Comparison of ENCODE assay signal across 9 cellular contexts in genomic region chr6:137240168-137240567, GRCh38. TPM values are rescaled to one million over a fixed set of nuclear protein-coding genes. Genes with fewer than 3 reads are reported as not detected.
DNase-seq lines count a peak whose midpoint lies in the region; ATAC-seq and TF ChIP-seq lines count a peak whose summit lies in the region.
"Had no signal": no experiment of that assay in that cellular context is flagged by ENCODE, and none has a peak within 500 bp of the region (broad histone marks: within the 10 kb centered on the region; RNA-seq: fewer than 3 reads in every experiment).

No MANE protein-coding gene starts in this region.

- H3K4me1 Mint-ChIP-seq in activated T-helper 1 cell treated with anti-CD3 and anti-CD28 coated beads, Interleukin-12 subunit alpha, Interleukin-12 subunit beta, Interleukin-2, Interleukin-4 antibody, amounts not matched to agents 30 ng/mL and 10 ng/mL and 1 ng/mL, durations not matched to agents 14 hours and 24 hours and 36 hours (ENCODE audit: low read depth): peaks cover 15% of the 10 kb centered on the region

- H3K9ac ChIP-seq in MM.1S (ENCODE audit: low read length): no peak overlapping the region

- H2AFZ ChIP-seq in MM.1S (ENCODE audit: low read length): no peak overlapping the region

- TF ChIP-seq CTCF in MM.1S (IDR thresholded peaks at IDR 0.05; ENCODE audit: low read length) (no peak), body of pancreas (IDR thresholded peaks at IDR 0.05) (no peak), upper lobe of right lung (IDR thresholded peaks at IDR 0.05) (no peak)

- TF ChIP-seq POLR2A in body of pancreas (IDR thresholded peaks at IDR 0.05): no peak

- intact Hi-C loops in body of pancreas (cut with DNase I): no loop called here
- intact Hi-C loops in upper lobe of right lung (cut with DNase I): no loop called here
- intact Hi-C loops in activated T-helper 1 cell treated with anti-CD3 and anti-CD28 coated beads, Interleukin-12 subunit alpha, Interleukin-12 subunit beta, Interleukin-2, Interleukin-4 antibody, amounts not matched to agents 30 ng/mL and 10 ng/mL and 1 ng/mL, durations not matched to agents 14 hours and 24 hours and 36 hours (cut with micrococcal nuclease): no loop called here

- H3K27ac ChIP-seq in MM.1S (ENCODE audit: low read length) (no peak overlapping the region), body of pancreas (peak overlapping the region in 1 of 4 donors; percentile 64), upper lobe of right lung (peak overlapping the region; percentile 19)

- H3K27ac Mint-ChIP-seq in activated T-helper 1 cell treated with anti-CD3 and anti-CD28 coated beads, Interleukin-12 subunit alpha, Interleukin-12 subunit beta, Interleukin-2, Interleukin-4 antibody, amounts not matched to agents 30 ng/mL and 10 ng/mL and 1 ng/mL, durations not matched to agents 14 hours and 24 hours and 36 hours: no peak overlapping the region

- no peaks in the 10 kb centered on the region for H4K20me1 ChIP-seq in MM.1S (ENCODE audit: insufficient read depth, low read length)

- no peaks in the 10 kb centered on the region for H3K79me2 ChIP-seq in MM.1S (ENCODE audit: low read length)

- no peaks in the 10 kb centered on the region for H3F3A ChIP-seq in MM.1S (ENCODE audit: insufficient read depth, low read length)

- H3K4me3 Mint-ChIP-seq in activated T-helper 1 cell treated with anti-CD3 and anti-CD28 coated beads, Interleukin-12 subunit alpha, Interleukin-12 subunit beta, Interleukin-2, Interleukin-4 antibody, amounts not matched to agents 30 ng/mL and 10 ng/mL and 1 ng/mL, durations not matched to agents 14 hours and 24 hours and 36 hours: no peak overlapping the region
- H3K4me3 Mint-ChIP-seq: activated T-cell treated with anti-CD3 and anti-CD28 coated beads, Interleukin-2, amount 50 U/mL, for 4 hours had no signal

- H3K4me1 ChIP-seq in MM.1S (ENCODE audit: low read length) (peaks cover 7% of the 10 kb centered on the region), body of pancreas (peaks cover 5% of the 10 kb centered on the region), upper lobe of right lung (peaks cover 31% of the 10 kb centered on the region)

- no peaks in the 10 kb centered on the region for H3K9me3 ChIP-seq in MM.1S (replicated peaks; ENCODE audit: insufficient read depth, low read length)
- H3K9me3 ChIP-seq in body of pancreas: no peaks in the 10 kb centered on the region
- H3K9me3 ChIP-seq in upper lobe of right lung: no peaks in the 10 kb centered on the region

- H3K36me3 ChIP-seq in MM.1S (replicated peaks; ENCODE audit: insufficient read depth, low read length) (no peaks in the 10 kb centered on the region), body of pancreas (replicated peaks in 1 of 2; ENCODE audit: insufficient read depth in 1 of 2, low read depth in 2 of 2) (no peaks in the 10 kb centered on the region), upper lobe of right lung (no peaks in the 10 kb centered on the region)

- H3K36me3 Mint-ChIP-seq in activated T-helper 1 cell treated with anti-CD3 and anti-CD28 coated beads, Interleukin-12 subunit alpha, Interleukin-12 subunit beta, Interleukin-2, Interleukin-4 antibody, amounts not matched to agents 30 ng/mL and 10 ng/mL and 1 ng/mL, durations not matched to agents 14 hours and 24 hours and 36 hours (ENCODE audit: low read depth): peaks cover 7% of the 10 kb centered on the region

- H3K9me2 ChIP-seq in MM.1S (replicated peaks; ENCODE audit: insufficient read depth, low read length): no peaks in the 10 kb centered on the region

- DNase-seq in MM.1S (peak; percentile 50), body of pancreas (peak in 3 of 4 donors; percentile 19 to 78 (median 30)), kidney tubule cell (ENCODE audit: low spot score) (peak; percentile 53), upper lobe of right lung (peak; percentile 75), midbrain (lab: John Stamatoyannopoulos, UW) (no peak)
- no peak for DNase-seq in activated T-helper 1 cell treated with anti-CD3 and anti-CD28 coated beads, Interleukin-12 subunit alpha, Interleukin-12 subunit beta, Interleukin-2, Interleukin-4 antibody, amounts not matched to agents 30 ng/mL and 10 ng/mL and 1 ng/mL, durations not matched to agents 14 hours and 24 hours and 36 hours (ENCODE audit: low spot score)
- DNase-seq: activated T-cell treated with anti-CD3 and anti-CD28 coated beads, Interleukin-2, amount 50 U/mL, for 4 hours; SHP77 had no signal

- ATAC-seq in body of pancreas: peak; percentile 50
- ATAC-seq in upper lobe of right lung: peak; percentile 75
- no peak for ATAC-seq in GM18867 (IDR thresholded peaks at IDR 0.05; ENCODE audit: unreplicated experiment)
- ATAC-seq: activated T-cell treated with anti-CD3 and anti-CD28 coated beads, Interleukin-2, amount 50 U/mL, for 4 hours had no signal

- H3K4me3 ChIP-seq in MM.1S (ENCODE audit: low read length) (no peak overlapping the region), body of pancreas (no peak overlapping the region), upper lobe of right lung (no peak overlapping the region)

- H3K27me3 Mint-ChIP-seq in activated T-helper 1 cell treated with anti-CD3 and anti-CD28 coated beads, Interleukin-12 subunit alpha, Interleukin-12 subunit beta, Interleukin-2, Interleukin-4 antibody, amounts not matched to agents 30 ng/mL and 10 ng/mL and 1 ng/mL, durations not matched to agents 14 hours and 24 hours and 36 hours (ENCODE audit: insufficient read depth): peaks cover 9% of the 10 kb centered on the region

- no peaks in the 10 kb centered on the region for H3K27me3 ChIP-seq in MM.1S (replicated peaks; ENCODE audit: insufficient read depth, low read length)
- no peaks in the 10 kb centered on the region for H3K27me3 ChIP-seq in body of pancreas
- H3K27me3 ChIP-seq in upper lobe of right lung: no peaks in the 10 kb centered on the region

- 32 to 43% methylated on average over 1 of the region's 1 CpG for WGBS in body of pancreas, 2 donors

- H3K9me3 Mint-ChIP-seq in activated T-helper 1 cell treated with anti-CD3 and anti-CD28 coated beads, Interleukin-12 subunit alpha, Interleukin-12 subunit beta, Interleukin-2, Interleukin-4 antibody, amounts not matched to agents 30 ng/mL and 10 ng/mL and 1 ng/mL, durations not matched to agents 14 hours and 24 hours and 36 hours: peaks cover 6% of the 10 kb centered on the region

- peak overlapping the region; percentile 0; the same call in 1 of the 2 replicates for H3K4me2 ChIP-seq in MM.1S (ENCODE audit: low read depth, low read length)

RNA-seq across cellular contexts. Expression of gene IFNGR1, which starts 21.0 kb away (rescaled TPM):
- total RNA-seq in body of pancreas: 10 to 100 TPM; 12.9 to 36.6 TPM
- total RNA-seq in upper lobe of right lung: 239 TPM
- total RNA-seq in activated T-helper 1 cell treated with anti-CD3 and anti-CD28 coated beads, Interleukin-12 subunit alpha, Interleukin-12 subunit beta, Interleukin-2, Interleukin-4 antibody, amounts not matched to agents 30 ng/mL and 10 ng/mL and 1 ng/mL, durations not matched to agents 14 hours and 24 hours and 36 hours: 12.5 and 12.6 TPM in 2 replicates

Comparison
In these comparisons a context has a peak if more than half of its experiments do, and no peak if none do; other contexts are left out.
1. DNase-seq: peak in MM.1S (single experiment), body of pancreas (3 of 4), kidney tubule cell (single experiment) and upper lobe of right lung (single experiment); none in activated T-helper 1 cell treated with anti-CD3 and anti-CD28 coated beads, Interleukin-12 subunit alpha, Interleukin-12 subunit beta, Interleukin-2, Interleukin-4 antibody, amounts not matched to agents 30 ng/mL and 10 ng/mL and 1 ng/mL, durations not matched to agents 14 hours and 24 hours and 36 hours (single experiment) and midbrain (single experiment).